27 cellular contexts compared by ENCODE assay signal in genomic region chr12:70608184-70608583, GRCh38. TPM values are rescaled to one million over a fixed set of nuclear protein-coding genes. Genes with fewer than 3 reads are reported as not detected.
DNase-seq lines count a peak whose midpoint lies in the region; ATAC-seq, FAIRE-seq and TF ChIP-seq lines count a peak whose summit lies in the region.
"Had no signal": no experiment of that assay in that cellular context is flagged by ENCODE, and none has a peak within 500 bp of the region (broad histone marks: within the 10 kb centered on the region; RNA-seq: fewer than 3 reads in every experiment).

No MANE protein-coding gene starts in this region.

- DNase-seq in right atrium auricular region (ENCODE audit: low spot score) (no peak), Right ventricle myocardium superior (no peak), esophagus squamous epithelium (lab: John Stamatoyannopoulos, UW) (no peak), neural crest cell (ENCODE audit: low read depth, low spot score) (no peak), type B pancreatic cell (ENCODE audit: extremely low spot score, unreplicated experiment) (no peak), NCI-H748 (lab: John Stamatoyannopoulos, UW; ENCODE audit: unreplicated experiment) (no peak), RCC 7860 (ENCODE audit: low spot score) (no peak)
- DNase-seq: activated CD4-positive, alpha-beta T cell treated with anti-CD3 and anti-CD28 coated beads, Interleukin-2, amount 10 ng/mL, durations not matched to agents 24 days and 14 days; activated naive CD4-positive, alpha-beta T cell; activated T-cell treated with anti-CD3 and anti-CD28 coated beads, Interleukin-2, amount 50 U/mL, for 4 hours; effector CD8-positive, alpha-beta T cell; erythroblast; foreskin fibroblast; H9; hippocampal formation; NCI-H1105 treated with DMSO at 0.1 percent for 48 hours; NCI-H1930; NCI-H526 treated with DMSO at 0.1 percent for 48 hours had no signal

- H3K36me3 ChIP-seq in right atrium auricular region (no peaks in the 10 kb centered on the region), esophagus squamous epithelium (no peaks in the 10 kb centered on the region)
- H3K36me3 ChIP-seq: SJSA1, tibial nerve had no signal

- no peak for TF ChIP-seq POLR2A in esophagus squamous epithelium (IDR thresholded peaks at IDR 0.05)

- TF ChIP-seq CTCF in right atrium auricular region (IDR thresholded peaks at IDR 0.05) (no peak), esophagus squamous epithelium (IDR thresholded peaks at IDR 0.05) (no peak), neural crest cell (conservative IDR thresholded peaks at IDR 0.05) (no peak), type B pancreatic cell (conservative IDR thresholded peaks at IDR 0.05) (no peak)

- H3K27me3 ChIP-seq in right atrium auricular region (no peaks in the 10 kb centered on the region), esophagus squamous epithelium (peaks cover 0 to 80% (median 0%) of the 10 kb centered on the region in 4 donors)
- H3K27me3 ChIP-seq: SJSA1, tibial nerve had no signal

- WGBS in esophagus squamous epithelium, 2 donors = 68 to 74% methylated on average over 1 of the region's 1 CpG

- peaks cover 0 to 7% of the 10 kb centered on the region in 2 donors for H3K4me1 ChIP-seq in right atrium auricular region
- peaks cover 0 to 15% (median 4%) of the 10 kb centered on the region in 3 donors for H3K4me1 ChIP-seq in esophagus squamous epithelium

- FAIRE-seq in RCC 7860 (lab: Jason Lieb, UNC) = no peak
- FAIRE-seq: G401.6 had no signal

- H3K9me3 Mint-ChIP-seq in neural crest cell = no peaks in the 10 kb centered on the region
- H3K9me3 Mint-ChIP-seq in type B pancreatic cell = no peaks in the 10 kb centered on the region
- H3K9me3 Mint-ChIP-seq: activated CD4-positive, alpha-beta T cell treated with anti-CD3 and anti-CD28 coated beads, Interleukin-2, amount 10 ng/mL, durations not matched to agents 24 days and 14 days; activated T-cell treated with anti-CD3 and anti-CD28 coated beads, Interleukin-2, amount 50 U/mL, for 4 hours; stimulated activated naive CD8-positive, alpha-beta T cell treated with anti-CD3 and anti-CD28 coated beads, Interleukin-15, Interleukin-2, amounts not matched to agents 100 ng/mL and 50 ng/mL, for 24 hours had no signal

- H3K4me1 Mint-ChIP-seq in neural crest cell = peaks cover 13% of the 10 kb centered on the region
- H3K4me1 Mint-ChIP-seq in type B pancreatic cell (ENCODE audit: unreplicated experiment) = peaks cover 13% of the 10 kb centered on the region
- H3K4me1 Mint-ChIP-seq: activated CD4-positive, alpha-beta T cell treated with anti-CD3 and anti-CD28 coated beads, Interleukin-2, amount 10 ng/mL, durations not matched to agents 24 days and 14 days had no signal

- H3K27me3 Mint-ChIP-seq in neural crest cell (ENCODE audit: low read depth) (peaks cover 31% of the 10 kb centered on the region), type B pancreatic cell (peaks cover 59% of the 10 kb centered on the region)

- H3K36me3 Mint-ChIP-seq in neural crest cell (ENCODE audit: low read depth) = no peaks in the 10 kb centered on the region
- H3K36me3 Mint-ChIP-seq in type B pancreatic cell = no peaks in the 10 kb centered on the region
- H3K36me3 Mint-ChIP-seq: brain had no signal

- H3K27ac Mint-ChIP-seq in neural crest cell (ENCODE audit: unreplicated experiment) = no peak overlapping the region
- H3K27ac Mint-ChIP-seq in type B pancreatic cell = no peak overlapping the region
- H3K27ac Mint-ChIP-seq: activated CD4-positive, alpha-beta T cell treated with anti-CD3 and anti-CD28 coated beads, Interleukin-2, amount 10 ng/mL, durations not matched to agents 24 days and 14 days; B cell; brain; H9; stimulated activated naive CD8-positive, alpha-beta T cell treated with anti-CD3 and anti-CD28 coated beads, Interleukin-15, Interleukin-2, amounts not matched to agents 100 ng/mL and 50 ng/mL, for 24 hours had no signal

- no peak for ATAC-seq in Right ventricle myocardium superior (ENCODE audit: poor library complexity)
- no peak for ATAC-seq in GM21528 (IDR thresholded peaks at IDR 0.05; ENCODE audit: low FRiP score, unreplicated experiment)
- ATAC-seq: activated T-cell treated with anti-CD3 and anti-CD28 coated beads, Interleukin-2, amount 50 U/mL, for 4 hours had no signal

- H3K4me3 Mint-ChIP-seq in neural crest cell (peak overlapping the region; percentile 61), type B pancreatic cell (peak overlapping the region; percentile 88)
- H3K4me3 Mint-ChIP-seq: activated CD4-positive, alpha-beta T cell treated with anti-CD3 and anti-CD28 coated beads, Interleukin-2, amount 10 ng/mL, durations not matched to agents 24 days and 14 days; activated T-cell treated with anti-CD3 and anti-CD28 coated beads, Interleukin-2, amount 50 U/mL, for 4 hours; B cell; stimulated activated naive CD8-positive, alpha-beta T cell treated with anti-CD3 and anti-CD28 coated beads, Interleukin-15, Interleukin-2, amounts not matched to agents 100 ng/mL and 50 ng/mL, for 24 hours had no signal

- peak overlapping the region; percentile 63 for H3K27ac ChIP-seq in right atrium auricular region
- peak overlapping the region in 2 of 4 donors; percentile 16 to 74 for H3K27ac ChIP-seq in esophagus squamous epithelium
- H3K27ac ChIP-seq: SJSA1, skin epidermis had no signal

- intact Hi-C loops in Right ventricle myocardium superior (cut with DNase I) (no loop called here), esophagus squamous epithelium (cut with DNase I) (no loop called here)

- H3K9me3 ChIP-seq in right atrium auricular region (peaks cover 0 to 5% of the 10 kb centered on the region in 2 donors), esophagus squamous epithelium (no peaks in the 10 kb centered on the region)
- H3K9me3 ChIP-seq: SJSA1, tibial nerve had no signal

- H3K4me3 ChIP-seq in right atrium auricular region (peak overlapping the region; percentile 42 to 62), esophagus squamous epithelium (peak overlapping the region in 3 of 4 donors; percentile 44 to 72 (median 52))
- H3K4me3 ChIP-seq: SJSA1 had no signal

RNA-seq across cellular contexts. Expression of gene PTPRB, which starts 29.0 kb away (rescaled TPM):
- 10 to 100 TPM; 22.0 to 26.1 TPM for total RNA-seq in right atrium auricular region
- 34.6 TPM for total RNA-seq in Right ventricle myocardium superior
- total RNA-seq in esophagus squamous epithelium = 10 to 100 TPM in 2 of 4 donors, 1 to 10 TPM in 2; 4.0 to 22.9 (median 7.4) TPM
- 0.59 and 0.93 TPM in 2 replicates for total RNA-seq in neural crest cell
- total RNA-seq in type B pancreatic cell (ENCODE audit: low replicate concordance) = 1.2 and 4.2 TPM in 2 replicates
- total RNA-seq: A673; activated CD4-positive, alpha-beta T cell treated with anti-CD3 and anti-CD28 coated beads, Interleukin-2, amount 10 ng/mL, durations not matched to agents 24 days and 14 days; B cell had no signal
